ENCODE assay signal across 8 cellular contexts in genomic region chr7:117872565-117873055, GRCh38. TPM values are rescaled to one million over a fixed set of nuclear protein-coding genes. Genes with fewer than 3 reads are reported as not detected.
DNase-seq lines count a peak whose midpoint lies in the region; ATAC-seq and TF ChIP-seq lines count a peak whose summit lies in the region.

No MANE protein-coding gene starts in this region.

- intact Hi-C loops in prostate gland (cut with DNase I), result loop anchor here (5.0 to 10.0 kb wide), 2 partner anchors 120 to 322 kb away; no protein-coding TSS in a partner anchor

- ATAC-seq in activated naive CD8-positive, alpha-beta T cell treated with anti-CD3 and anti-CD28 coated beads, Interleukin-2, amount 50 U/mL, for 24 hours, result peak; percentile 20
- no peak for ATAC-seq in GM21723 (IDR thresholded peaks at IDR 0.05; ENCODE audit: unreplicated experiment)

- no peak overlapping the region for H3K27ac Mint-ChIP-seq in activated naive CD8-positive, alpha-beta T cell treated with anti-CD3 and anti-CD28 coated beads, Interleukin-2, amount 50 U/mL, for 24 hours

- no peaks in the 10 kb centered on the region for H3K36me3 ChIP-seq in prostate gland

- H3K4me3 ChIP-seq in prostate gland, result peak overlapping the region; percentile 73 to 76

- H3K27me3 Mint-ChIP-seq in activated naive CD8-positive, alpha-beta T cell treated with anti-CD3 and anti-CD28 coated beads, Interleukin-2, amount 50 U/mL, for 24 hours, result peaks cover 51% of the 10 kb centered on the region

- H3K4me3 Mint-ChIP-seq in activated naive CD8-positive, alpha-beta T cell treated with anti-CD3 and anti-CD28 coated beads, Interleukin-2, amount 50 U/mL, for 24 hours, result peak overlapping the region; percentile 4

- no peaks in the 10 kb centered on the region for H3K4me1 ChIP-seq in prostate gland (replicated peaks)

- peak overlapping the region; percentile 73 to 77 for H3K27ac ChIP-seq in prostate gland

- peak; percentile 13 to 17 for DNase-seq in activated T-cell treated with anti-CD3 and anti-CD28 coated beads, Interleukin-2, amount 50 U/mL, for 48 hours
- DNase-seq in activated T-cell treated with anti-CD3 and anti-CD28 coated beads, Interleukin-2, amount 50 U/mL, for 1 hour, result no peak
- DNase-seq in activated naive CD8-positive, alpha-beta T cell treated with anti-CD3 and anti-CD28 coated beads, Interleukin-2, amount 50 U/mL, for 24 hours, result no peak
- DNase-seq in hepatic stellate cell (ENCODE audit: low spot score) (peak; percentile 36), prostate gland (ENCODE audit: low spot score) (peak; percentile 20), GDM1 (lab: John Stamatoyannopoulos, UW) (no peak), T1000 (lab: John Stamatoyannopoulos, UW) (no peak)

- no peaks in the 10 kb centered on the region for H3K27me3 ChIP-seq in prostate gland (replicated peaks; ENCODE audit: insufficient read depth)

- WGBS in prostate gland, result 4% methylated on average over 26 of the region's 27 CpGs

- no peaks in the 10 kb centered on the region for H3K9me3 Mint-ChIP-seq in activated naive CD8-positive, alpha-beta T cell treated with anti-CD3 and anti-CD28 coated beads, Interleukin-2, amount 50 U/mL, for 24 hours

- no peaks in the 10 kb centered on the region for H3K9me3 ChIP-seq in prostate gland

- no peak for TF ChIP-seq CTCF in prostate gland (IDR thresholded peaks at IDR 0.05)

- no peak for TF ChIP-seq POLR2A in prostate gland (IDR thresholded peaks at IDR 0.05)

- H3K4me1 Mint-ChIP-seq in activated naive CD8-positive, alpha-beta T cell treated with anti-CD3 and anti-CD28 coated beads, Interleukin-2, amount 50 U/mL, for 24 hours, result peaks cover 15% of the 10 kb centered on the region

- H3K36me3 Mint-ChIP-seq in activated naive CD8-positive, alpha-beta T cell treated with anti-CD3 and anti-CD28 coated beads, Interleukin-2, amount 50 U/mL, for 24 hours (ENCODE audit: low read depth), result no peaks in the 10 kb centered on the region

RNA-seq across cellular contexts. Expression of gene CTTNBP2, which starts 0.6 kb away (rescaled TPM):
- 1 to 10 TPM; 5.7 to 8.3 TPM for total RNA-seq in prostate gland

Comparison
In these comparisons a context has a peak if more than half of its experiments do, and no peak if none do; other contexts are left out.
1. DNase-seq: peak in activated T-cell treated with anti-CD3 and anti-CD28 coated beads, Interleukin-2, amount 50 U/mL, for 48 hours (2 of 2), hepatic stellate cell (single experiment) and prostate gland (single experiment); none in activated T-cell treated with anti-CD3 and anti-CD28 coated beads, Interleukin-2, amount 50 U/mL, for 1 hour (single experiment), activated naive CD8-positive, alpha-beta T cell treated with anti-CD3 and anti-CD28 coated beads, Interleukin-2, amount 50 U/mL, for 24 hours (single experiment), GDM1 (single experiment) and T1000 (single experiment).